In genomic region chr19:11115895-11116446, GRCh38 we compare ENCODE assay signal across 14 cellular contexts.
"Had no signal": no experiment of that assay in that cellular context is flagged by ENCODE, and none has a peak within 500 bp of the region (broad histone marks: within the 10 kb centered on the region; RNA-seq: fewer than 3 reads in every experiment).

No MANE protein-coding gene starts in this region.

- H3K9me3 ChIP-seq: adrenal gland, colonic mucosa, pancreas, tibial nerve had no signal

- H3K4me3 ChIP-seq: adrenal gland, colonic mucosa, pancreas, tibial nerve had no signal

- H3K9me3 Mint-ChIP-seq: nephron; stimulated activated memory B cell treated with anti-CD40 and anti-IgM and Interleukin-4, amounts not matched to agents 10 μg/mL and 1 μg/mL and 100 μg/mL, for 72 hours; T-helper 1 cell treated with Interleukin-12 subunit alpha and Interleukin-12 subunit beta and Interleukin-4 antibody, amounts not matched to agents 30 μg/mL and 1 μg/mL, for 36 hours had no signal

- H3K4me1 ChIP-seq: adrenal gland, colonic mucosa, foreskin keratinocyte, pancreas, tibial nerve had no signal

- H3K27ac ChIP-seq: colonic mucosa, foreskin keratinocyte, pancreas, tibial nerve had no signal

- H3K27me3 Mint-ChIP-seq: stimulated activated memory B cell treated with anti-CD40 and anti-IgM and Interleukin-4, amounts not matched to agents 10 μg/mL and 1 μg/mL and 100 μg/mL, for 72 hours had no signal

- FAIRE-seq: pancreas had no signal

- DNase-seq: activated CD4-positive, alpha-beta T cell treated with anti-CD3 and anti-CD28 coated beads for 48 hours; activated CD8-positive, alpha-beta memory T cell treated with anti-CD3 and anti-CD28 coated beads, Interleukin-2, amount 50 U/mL, for 4 hours; activated CD8-positive, alpha-beta T cell treated with anti-CD3 and anti-CD28 coated beads, Interleukin-2, amount 10 ng/mL, durations not matched to agents 7 days and 5 days; adrenal gland; colonic mucosa; foreskin keratinocyte; left ventricle myocardium superior; mesendoderm; pancreas; stimulated activated CD4-positive, alpha-beta T cell treated with anti-CD3 and anti-CD28 coated beads, Interleukin-12 subunit alpha, Interleukin-12 subunit beta, amount 100 ng/mL, for 4 hours had no signal

- H3K4me3 Mint-ChIP-seq: activated CD8-positive, alpha-beta T cell treated with anti-CD3 and anti-CD28 coated beads, Interleukin-2, amount 10 ng/mL, durations not matched to agents 7 days and 5 days; nephron; stimulated activated memory B cell treated with anti-CD40 and anti-IgM and Interleukin-4, amounts not matched to agents 10 μg/mL and 1 μg/mL and 100 μg/mL, for 72 hours; T-helper 1 cell treated with Interleukin-12 subunit alpha and Interleukin-12 subunit beta and Interleukin-4 antibody, amounts not matched to agents 30 μg/mL and 1 μg/mL, for 36 hours had no signal

- H3K4me1 Mint-ChIP-seq: nephron; stimulated activated memory B cell treated with anti-CD40 and anti-IgM and Interleukin-4, amounts not matched to agents 10 μg/mL and 1 μg/mL and 100 μg/mL, for 72 hours had no signal

- H3K27ac Mint-ChIP-seq: activated CD8-positive, alpha-beta T cell treated with anti-CD3 and anti-CD28 coated beads, Interleukin-2, amount 10 ng/mL, durations not matched to agents 7 days and 5 days; nephron; stimulated activated memory B cell treated with anti-CD40 and anti-IgM and Interleukin-4, amounts not matched to agents 10 μg/mL and 1 μg/mL and 100 μg/mL, for 72 hours; T-helper 1 cell treated with Interleukin-12 subunit alpha and Interleukin-12 subunit beta and Interleukin-4 antibody, amounts not matched to agents 30 μg/mL and 1 μg/mL, for 36 hours had no signal

- ATAC-seq: activated CD8-positive, alpha-beta T cell treated with anti-CD3 and anti-CD28 coated beads, Interleukin-2, amount 10 ng/mL, durations not matched to agents 7 days and 5 days; foreskin keratinocyte; left ventricle myocardium superior; stimulated activated memory B cell treated with anti-CD40 and anti-IgM and Interleukin-4, amounts not matched to agents 10 μg/mL and 1 μg/mL and 100 μg/mL, for 72 hours had no signal

- H3K27me3 ChIP-seq: adrenal gland, colonic mucosa, foreskin keratinocyte, pancreas, tibial nerve had no signal
